9 cellular contexts compared by ENCODE assay signal in genomic region chr3:153970735-153971347, GRCh38.
DNase-seq lines count a peak whose midpoint lies in the region; FAIRE-seq and TF ChIP-seq lines count a peak whose summit lies in the region.
"Had no signal": no experiment of that assay in that cellular context is flagged by ENCODE, and none has a peak within 500 bp of the region (broad histone marks: within the 10 kb centered on the region; RNA-seq: fewer than 3 reads in every experiment).

No MANE protein-coding gene starts in this region.

- no peak overlapping the region for H3K9ac ChIP-seq in mammary epithelial cell (ENCODE audit: insufficient read depth, low read length)

- dilution Hi-C loops in mammary epithelial cell (cut with HindIII; ENCODE audit: low sequenced_read_pairs), result no loop called here

- no peaks in the 10 kb centered on the region for H3K79me2 ChIP-seq in mammary epithelial cell (ENCODE audit: insufficient read depth, low read length)

- H2AFZ ChIP-seq in mammary epithelial cell (ENCODE audit: low read depth, low read length), result no peak overlapping the region

- no peaks in the 10 kb centered on the region for H3K4me1 ChIP-seq in mammary epithelial cell (ENCODE audit: insufficient read depth, low read length)

- no peak for FAIRE-seq in RCC 7860 (lab: Jason Lieb, UNC)

- WGBS in mammary epithelial cell (ENCODE audit: low coverage, missing lambda C conversion rate), result 0% methylated on average over 1 of the region's 1 CpG

- no peaks in the 10 kb centered on the region for H3K9me3 ChIP-seq in mammary epithelial cell (replicated peaks; ENCODE audit: insufficient read depth, low read length)

- no peak overlapping the region for H3K4me2 ChIP-seq in mammary epithelial cell (ENCODE audit: insufficient read depth, low read depth, low read length)

- CTCF ChIA-PET in mammary epithelial cell (lab: Charles Lee; ENCODE audit: low non-redundant PET), result interaction anchor here (0.7 kb wide), 1 partner anchor 345 kb away, joined by 4 read pairs; no protein-coding TSS in a partner anchor

- TF ChIP-seq POLR2A in NB4 (IDR thresholded peaks at IDR 0.05; ENCODE audit: extremely low read depth, insufficient read length), result no peak

- no peak overlapping the region for H3K4me3 ChIP-seq in GM06990 (replicated peaks; ENCODE audit: low read depth, low read length)
- no peak overlapping the region for H3K4me3 ChIP-seq in NB4 (ENCODE audit: low read depth, low read length)
- no peak overlapping the region for H3K4me3 ChIP-seq in mammary epithelial cell (replicated peaks in 1 of 3; ENCODE audit: insufficient read depth in 1 of 3, low read depth in 2 of 3, low read length in 3 of 3)

- in situ Hi-C loops in mammary epithelial cell (cut with MboI; ENCODE audit: low sequenced_read_pairs in 2 of 2), result no loop called here

- H4K20me1 ChIP-seq in mammary epithelial cell (ENCODE audit: insufficient read depth, low read length), result no peaks in the 10 kb centered on the region

- DNase-seq in GM06990 (ENCODE audit: extremely low read depth, insufficient read length), result no peak
- DNase-seq in NB4 (ENCODE audit: low read depth), result peak; percentile 14
- DNase-seq in mammary epithelial cell, result no peak
- DNase-seq in myocyte (ENCODE audit: low read depth), result peak; percentile 36
- DNase-seq in activated gamma-delta T cell treated with Interleukin-2 at 50 U/mL for 16 hours, result no peak
- DNase-seq in stimulated activated CD4-positive, alpha-beta T cell treated with anti-CD3 and anti-CD28 coated beads, Interleukin-4, amount 100 ng/mL, for 1 hour, result no peak
- DNase-seq in amniotic stem cell (lab: John Stamatoyannopoulos, UW), result no peak
- no peak for DNase-seq in RCC 7860 (ENCODE audit: low spot score)
- DNase-seq: activated T-cell treated with anti-CD3 and anti-CD28 coated beads, Interleukin-2, amount 50 U/mL, for 1 hour had no signal

- BruUV-seq in mammary epithelial cell (replicated peaks; lab: Mats Ljungman, UMichigan), result no TSS peak

- no peaks in the 10 kb centered on the region for H3K27me3 ChIP-seq in GM06990 (replicated peaks; ENCODE audit: control insufficient read depth, insufficient read depth, low read length)
- no peaks in the 10 kb centered on the region for H3K27me3 ChIP-seq in mammary epithelial cell (ENCODE audit: insufficient read depth, low read length)

- TF ChIP-seq CTCF in GM06990 (IDR thresholded peaks at IDR 0.05; ENCODE audit: insufficient read depth, low read length, poor library complexity, severe bottlenecking) (peak; percentile 48), NB4 (IDR thresholded peaks at IDR 0.05; ENCODE audit: low read depth, low read length) (peak; percentile 10), mammary epithelial cell (conservative IDR thresholded peaks at IDR 0.05 in 1 of 2, IDR thresholded peaks at IDR 0.05 in 1 of 2; ENCODE audit: extremely low read depth in 1 of 2, insufficient read depth in 1 of 2, low read depth in 1 of 2, low read length in 2 of 2) (peak; percentile 62 to 66)

- H3K36me3 ChIP-seq in GM06990 (ENCODE audit: control insufficient read depth, insufficient read depth, low read length) (no peaks in the 10 kb centered on the region), mammary epithelial cell (ENCODE audit: insufficient read depth, low read length) (no peaks in the 10 kb centered on the region)

- intact Hi-C loops in mammary epithelial cell (cut with micrococcal nuclease), result loop anchor here (1.0 to 10.0 kb wide), 2 partner anchors 186 to 267 kb away; no protein-coding TSS in a partner anchor

- no peak overlapping the region for H3K27ac ChIP-seq in mammary epithelial cell (ENCODE audit: insufficient read depth, low read depth, low read length)

Comparison
In these comparisons a context has a peak if more than half of its experiments do, and no peak if none do; other contexts are left out.
1. DNase-seq: peak in NB4 (single experiment) and myocyte (single experiment); none in GM06990 (single experiment), mammary epithelial cell (single experiment), activated gamma-delta T cell treated with Interleukin-2 at 50 U/mL for 16 hours (single experiment), stimulated activated CD4-positive, alpha-beta T cell treated with anti-CD3 and anti-CD28 coated beads, Interleukin-4, amount 100 ng/mL, for 1 hour (single experiment), amniotic stem cell (single experiment) and RCC 7860 (single experiment).
2. CTCF ChIP-seq: peak in every context shown above with its lines; median percentile 64 in mammary epithelial cell; 48 in GM06990; 10 in NB4.